Comparison of ENCODE assay signal across 12 cellular contexts in genomic region chr17:32310927-32311568, GRCh38. TPM values are rescaled to one million over a fixed set of nuclear protein-coding genes. Genes with fewer than 3 reads are reported as not detected.
DNase-seq lines count a peak whose midpoint lies in the region; ATAC-seq, FAIRE-seq and TF ChIP-seq lines count a peak whose summit lies in the region.
"Had no signal": no experiment of that assay in that cellular context is flagged by ENCODE, and none has a peak within 500 bp of the region (broad histone marks: within the 10 kb centered on the region; RNA-seq: fewer than 3 reads in every experiment).

No MANE protein-coding gene starts in this region.

- no peak overlapping the region for H2AFZ ChIP-seq in fibroblast of lung (ENCODE audit: low read length)

- no peak overlapping the region for H3K4me3 Mint-ChIP-seq in activated T-cell treated with anti-CD3 and anti-CD28 coated beads, Interleukin-2, amount 50 U/mL, for 72 hours
- no peak overlapping the region for H3K4me3 Mint-ChIP-seq in T-helper 2 cell treated with Interferon-gamma antibody and Interleukin-4, amounts not matched to agents 5 μg/mL and 100 μg/mL, for 36 hours
- H3K4me3 Mint-ChIP-seq in activated naive CD8-positive, alpha-beta T cell treated with anti-CD3 and anti-CD28 coated beads, Interleukin-2, amount 50 U/mL, for 24 hours: no peak overlapping the region
- H3K4me3 Mint-ChIP-seq: T-helper 1 cell treated with Interleukin-12 subunit alpha and Interleukin-12 subunit beta and Interleukin-4 antibody, amounts not matched to agents 30 μg/mL and 1 μg/mL, for 36 hours had no signal

- peak; percentile 17 for FAIRE-seq in G401.6 (lab: Jason Lieb, UNC)

- H4K20me1 ChIP-seq in fibroblast of lung (ENCODE audit: control insufficient read depth, extremely low read depth, insufficient read depth, low read length): no peaks in the 10 kb centered on the region

- TF ChIP-seq CTCF in fibroblast of lung (conservative IDR thresholded peaks at IDR 0.05 in 1 of 2, IDR thresholded peaks at IDR 0.05 in 1 of 2; ENCODE audit: low read depth in 1 of 2, low read length in 2 of 2) (no peak), psoas muscle (IDR thresholded peaks at IDR 0.05) (no peak)

- H3K27me3 ChIP-seq in fibroblast of lung (ENCODE audit: control insufficient read depth, insufficient read depth, low read length) (peaks cover 7% of the 10 kb centered on the region), psoas muscle (ENCODE audit: insufficient read depth in 3 of 3, low read length in 2 of 3) (peaks cover 0 to 4% (median 0%) of the 10 kb centered on the region in 3 donors)

- no peaks in the 10 kb centered on the region for H3K36me3 Mint-ChIP-seq in activated T-cell treated with anti-CD3 and anti-CD28 coated beads, Interleukin-2, amount 50 U/mL, for 72 hours (ENCODE audit: insufficient read depth in 2 of 2)
- H3K36me3 Mint-ChIP-seq in T-helper 2 cell treated with Interferon-gamma antibody and Interleukin-4, amounts not matched to agents 5 μg/mL and 100 μg/mL, for 36 hours (ENCODE audit: low read depth): no peaks in the 10 kb centered on the region
- no peaks in the 10 kb centered on the region for H3K36me3 Mint-ChIP-seq in activated naive CD8-positive, alpha-beta T cell treated with anti-CD3 and anti-CD28 coated beads, Interleukin-2, amount 50 U/mL, for 24 hours (ENCODE audit: low read depth)

- H3K4me2 ChIP-seq in fibroblast of lung (ENCODE audit: extremely low read depth, insufficient read depth, low read length): peak overlapping the region; percentile 64

- no peaks in the 10 kb centered on the region for H3K9me3 ChIP-seq in fibroblast of lung (ENCODE audit: control insufficient read depth, insufficient read depth, low read depth, low read length)
- H3K9me3 ChIP-seq in psoas muscle: no peaks in the 10 kb centered on the region

- peak; percentile 97 for DNase-seq in NCI-H82 (lab: John Stamatoyannopoulos, UW)
- peak in 1 of 2 donors; percentile 13 for DNase-seq in fibroblast of lung (ENCODE audit: low read depth in 2 of 2)
- no peak for DNase-seq in psoas muscle
- no peak for DNase-seq in activated T-cell treated with anti-CD3 and anti-CD28 coated beads, Interleukin-2, amount 50 U/mL, for 72 hours
- no peak for DNase-seq in T-helper 2 cell treated with Interferon-gamma antibody and Interleukin-4, amounts not matched to agents 5 μg/mL and 100 μg/mL, for 36 hours (ENCODE audit: low spot score)
- no peak for DNase-seq in activated naive CD8-positive, alpha-beta T cell treated with anti-CD3 and anti-CD28 coated beads, Interleukin-2, amount 50 U/mL, for 24 hours
- DNase-seq: Calu3, NCI-H510A had no signal

- H3K27ac ChIP-seq in fibroblast of lung (ENCODE audit: insufficient read depth, low read length): no peak overlapping the region
- no peak overlapping the region for H3K27ac ChIP-seq in psoas muscle

- no peaks in the 10 kb centered on the region for H3K79me2 ChIP-seq in fibroblast of lung (ENCODE audit: control insufficient read depth, insufficient read depth, low read length)

- ATAC-seq in psoas muscle (no peak), GM21528 (IDR thresholded peaks at IDR 0.05; ENCODE audit: low FRiP score, unreplicated experiment) (no peak)
- no peak for ATAC-seq in activated T-cell treated with anti-CD3 and anti-CD28 coated beads, Interleukin-2, amount 50 U/mL, for 72 hours (replicated peaks in 1 of 2)
- no peak for ATAC-seq in activated naive CD8-positive, alpha-beta T cell treated with anti-CD3 and anti-CD28 coated beads, Interleukin-2, amount 50 U/mL, for 24 hours

- WGBS in psoas muscle, 3 donors: 7 to 20% (median 12%) methylated on average over 11 of the region's 11 CpGs

- no peak overlapping the region for H3K27ac Mint-ChIP-seq in activated T-cell treated with anti-CD3 and anti-CD28 coated beads, Interleukin-2, amount 50 U/mL, for 72 hours
- H3K27ac Mint-ChIP-seq in T-helper 2 cell treated with Interferon-gamma antibody and Interleukin-4, amounts not matched to agents 5 μg/mL and 100 μg/mL, for 36 hours: no peak overlapping the region
- no peak overlapping the region for H3K27ac Mint-ChIP-seq in activated naive CD8-positive, alpha-beta T cell treated with anti-CD3 and anti-CD28 coated beads, Interleukin-2, amount 50 U/mL, for 24 hours
- H3K27ac Mint-ChIP-seq: T-helper 1 cell treated with Interleukin-12 subunit alpha and Interleukin-12 subunit beta and Interleukin-4 antibody, amounts not matched to agents 30 μg/mL and 1 μg/mL, for 36 hours had no signal

- H3K36me3 ChIP-seq in fibroblast of lung (ENCODE audit: control insufficient read depth, insufficient read depth, low read length) (no peaks in the 10 kb centered on the region), psoas muscle (ENCODE audit: insufficient read depth in 1 of 2, low read depth in 1 of 2) (no peaks in the 10 kb centered on the region)

- intact Hi-C loops in psoas muscle (cut with DNase I): loop anchor here in 1 of 2 donors (5.0 kb wide), 1 partner anchor 34 kb away; no protein-coding TSS in a partner anchor

- H3K4me3 ChIP-seq in fibroblast of lung (replicated peaks in 1 of 4; ENCODE audit: control extremely low read depth in 1 of 4, insufficient read depth in 1 of 4, low read depth in 3 of 4, low read length in 4 of 4): peak overlapping the region in 1 of 4 experiments; percentile 20
- H3K4me3 ChIP-seq in psoas muscle: peak overlapping the region; percentile 22

- no peaks in the 10 kb centered on the region for H3K4me1 Mint-ChIP-seq in activated T-cell treated with anti-CD3 and anti-CD28 coated beads, Interleukin-2, amount 50 U/mL, for 72 hours (ENCODE audit: low read depth)
- no peaks in the 10 kb centered on the region for H3K4me1 Mint-ChIP-seq in T-helper 2 cell treated with Interferon-gamma antibody and Interleukin-4, amounts not matched to agents 5 μg/mL and 100 μg/mL, for 36 hours (ENCODE audit: low read depth)
- no peaks in the 10 kb centered on the region for H3K4me1 Mint-ChIP-seq in activated naive CD8-positive, alpha-beta T cell treated with anti-CD3 and anti-CD28 coated beads, Interleukin-2, amount 50 U/mL, for 24 hours

- no peak overlapping the region for H3K9ac ChIP-seq in fibroblast of lung (ENCODE audit: insufficient read depth, low read length)

- H3K9me3 Mint-ChIP-seq in activated T-cell treated with anti-CD3 and anti-CD28 coated beads, Interleukin-2, amount 50 U/mL, for 72 hours: no peaks in the 10 kb centered on the region
- H3K9me3 Mint-ChIP-seq in T-helper 2 cell treated with Interferon-gamma antibody and Interleukin-4, amounts not matched to agents 5 μg/mL and 100 μg/mL, for 36 hours: no peaks in the 10 kb centered on the region
- no peaks in the 10 kb centered on the region for H3K9me3 Mint-ChIP-seq in activated naive CD8-positive, alpha-beta T cell treated with anti-CD3 and anti-CD28 coated beads, Interleukin-2, amount 50 U/mL, for 24 hours
- H3K9me3 Mint-ChIP-seq: T-helper 1 cell treated with Interleukin-12 subunit alpha and Interleukin-12 subunit beta and Interleukin-4 antibody, amounts not matched to agents 30 μg/mL and 1 μg/mL, for 36 hours had no signal

- H3K27me3 Mint-ChIP-seq in activated T-cell treated with anti-CD3 and anti-CD28 coated beads, Interleukin-2, amount 50 U/mL, for 72 hours (ENCODE audit: low read depth): peaks cover 22% of the 10 kb centered on the region
- peaks cover 44% of the 10 kb centered on the region for H3K27me3 Mint-ChIP-seq in T-helper 2 cell treated with Interferon-gamma antibody and Interleukin-4, amounts not matched to agents 5 μg/mL and 100 μg/mL, for 36 hours (ENCODE audit: low read depth)
- peaks cover 5% of the 10 kb centered on the region for H3K27me3 Mint-ChIP-seq in activated naive CD8-positive, alpha-beta T cell treated with anti-CD3 and anti-CD28 coated beads, Interleukin-2, amount 50 U/mL, for 24 hours

- no peaks in the 10 kb centered on the region for H3K4me1 ChIP-seq in fibroblast of lung (ENCODE audit: control insufficient read depth, extremely low read depth, insufficient read depth, low read length)
- H3K4me1 ChIP-seq in psoas muscle: no peaks in the 10 kb centered on the region

RNA-seq across cellular contexts. Expression of gene C17orf75, which starts 30.9 kb away (rescaled TPM):
- total RNA-seq in fibroblast of lung (13.6 and 30.2 TPM in 2 replicates), psoas muscle (10 to 100 TPM in 3 of 4 donors, 1 to 10 TPM in 1; 8.9 to 16.1 (median 13.6) TPM)
- polyA plus RNA-seq in fibroblast of lung (15.2 and 16.4 TPM in 2 replicates), psoas muscle (10 to 100 TPM in 2 of 3 donors, 1 to 10 TPM in 1; 6.1 to 17.8 (median 15.2) TPM)
- 10.0 and 13.8 TPM in 2 replicates for polyA plus RNA-seq in fibroblast of lung (2012)
- polyA minus RNA-seq in fibroblast of lung (ENCODE audit: low replicate concordance): 3.9 and 8.6 TPM in 2 replicates
- total RNA-seq in activated T-cell treated with anti-CD3 and anti-CD28 coated beads, Interleukin-2, amount 50 U/mL, for 72 hours: 10 to 100 TPM; 32.6 to 40.0 TPM

RNA-seq across cellular contexts. Expression of gene ZNF207, which starts 38.9 kb away (rescaled TPM):
- total RNA-seq in fibroblast of lung (55.2 and 75.3 TPM in 2 replicates), psoas muscle (100 to 1,000 TPM in 1 of 4 donors, 10 to 100 TPM in 3; 60.9 to 136 (median 73.4) TPM)
- polyA plus RNA-seq in fibroblast of lung (279 and 321 TPM in 2 replicates), psoas muscle (100 to 1,000 TPM in 1 of 3 donors, 10 to 100 TPM in 2; 62.2 to 134 (median 75.2) TPM)
- polyA plus RNA-seq in fibroblast of lung (2012): 128 and 152 TPM in 2 replicates
- polyA minus RNA-seq in fibroblast of lung (ENCODE audit: low replicate concordance): 154 and 177 TPM in 2 replicates
- 100 to 1,000 TPM; 181 to 188 TPM for total RNA-seq in activated T-cell treated with anti-CD3 and anti-CD28 coated beads, Interleukin-2, amount 50 U/mL, for 72 hours

RNA-seq across cellular contexts. Expression of gene RHBDL3, which starts 45.4 kb away (rescaled TPM):
- total RNA-seq in fibroblast of lung: 0.17 and 0.26 TPM in 2 replicates
- polyA plus RNA-seq in fibroblast of lung: 0.36 and 0.43 TPM in 2 replicates
- polyA plus RNA-seq in fibroblast of lung (2012): 0.45 and 0.62 TPM in 2 replicates
- 0.19 and 2.0 TPM in 2 replicates for polyA minus RNA-seq in fibroblast of lung (ENCODE audit: low replicate concordance)
- total RNA-seq in psoas muscle: under 1 TPM; 0.04 to 0.19 (median 0.12) TPM
- under 1 TPM in 2 of 3 donors, not detected in 1; 0.06 to 0.12 TPM for polyA plus RNA-seq in psoas muscle
- total RNA-seq in activated T-cell treated with anti-CD3 and anti-CD28 coated beads, Interleukin-2, amount 50 U/mL, for 72 hours: under 1 TPM in 1 of 2 donors, not detected in 1; 0.21 TPM
- total RNA-seq: renal cortical epithelial cell had no signal
